12 cellular contexts compared by ENCODE assay signal in the genomic region with DNA sequence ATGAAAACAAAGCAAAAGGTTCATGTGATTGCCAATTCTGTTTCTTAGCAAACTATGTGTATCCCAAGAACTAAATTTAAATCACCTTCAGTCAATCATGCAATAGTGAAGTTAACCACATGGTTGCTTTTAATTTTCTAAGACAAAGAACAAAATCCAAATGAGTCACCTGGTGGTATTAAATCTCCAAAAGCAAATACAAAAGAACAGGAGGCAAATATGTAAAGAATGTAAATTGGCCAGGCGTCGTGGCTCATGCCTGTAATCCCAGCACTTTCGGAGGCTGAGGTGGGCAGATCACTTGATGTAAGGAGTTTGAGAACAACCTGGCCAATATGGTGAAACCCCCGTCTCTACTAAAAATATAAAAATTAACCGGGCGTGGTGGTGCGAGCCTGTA.
"Had no signal": no experiment of that assay in that cellular context is flagged by ENCODE, and none has a peak within 500 bp of the region (broad histone marks: within the 10 kb centered on the region; RNA-seq: fewer than 3 reads in every experiment).

No MANE protein-coding gene starts in this region.

- H3K4me3 Mint-ChIP-seq: activated naive CD8-positive, alpha-beta T cell; mesothelial cell of epicardium; neural crest cell had no signal

- ATAC-seq: activated CD4-positive, CD25-positive, alpha-beta regulatory T cell treated with anti-CD3 and anti-CD28 coated beads, Interleukin-2, amount 50 U/mL, for 24 hours; heart left ventricle had no signal

- H3K27ac Mint-ChIP-seq: activated naive CD8-positive, alpha-beta T cell; mesothelial cell of epicardium had no signal

- H3K36me3 Mint-ChIP-seq: activated naive CD8-positive, alpha-beta T cell; mesothelial cell of epicardium had no signal

- DNase-seq: activated CD4-positive, alpha-beta T cell treated with anti-CD3 and anti-CD28 coated beads, Interleukin-2, amount 50 U/mL, for 4 hours; activated T-cell treated with anti-CD3 and anti-CD28 coated beads, Interleukin-2, amount 50 U/mL, for 1 hour; amygdala; heart left ventricle; kidney glomerular epithelial cell; ovary; retina; stimulated activated CD4-positive, alpha-beta T cell treated with anti-CD3 and anti-CD28 coated beads, Interleukin-4, amount 100 ng/mL, for 4 hours had no signal

- H3K4me1 Mint-ChIP-seq: neural crest cell had no signal
